ENCODE assay signal across 22 cellular contexts in genomic region chr16:19377864-19378263, GRCh38. TPM values are rescaled to one million over a fixed set of nuclear protein-coding genes. Genes with fewer than 3 reads are reported as not detected.
DNase-seq lines count a peak whose midpoint lies in the region; ATAC-seq and TF ChIP-seq lines count a peak whose summit lies in the region.
"Had no signal": no experiment of that assay in that cellular context is flagged by ENCODE, and none has a peak within 500 bp of the region (broad histone marks: within the 10 kb centered on the region; RNA-seq: fewer than 3 reads in every experiment).

No MANE protein-coding gene starts in this region.

- H4K20me1 ChIP-seq in GM23338 (replicated peaks; ENCODE audit: insufficient read depth), result no peaks in the 10 kb centered on the region

- BruUV-seq in A673 (replicated peaks; lab: Mats Ljungman, UMichigan), result no TSS peak

- peaks cover under 1% of the 10 kb centered on the region for H3K27me3 Mint-ChIP-seq in GM23338 (ENCODE audit: insufficient read depth, low read depth, poor library complexity)

- H3K79me2 ChIP-seq in GM23338 (replicated peaks; ENCODE audit: insufficient read depth), result no peaks in the 10 kb centered on the region

- H3K4me1 ChIP-seq in A673 (ENCODE audit: insufficient read depth, low read length, poor library complexity, severe bottlenecking) (no peaks in the 10 kb centered on the region), GM23338 (ENCODE audit: insufficient read depth) (no peaks in the 10 kb centered on the region), sigmoid colon (no peaks in the 10 kb centered on the region)

- CTCF ChIA-PET in A673 (lab: Charles Lee), result no interaction called here

- no peak overlapping the region for H3K4me2 ChIP-seq in GM23338
- H3K4me2 ChIP-seq: PC-9, SK-N-SH had no signal

- H3K4me3 ChIP-seq in A673 (ENCODE audit: low read depth, low read length, poor library complexity, severe bottlenecking) (no peak overlapping the region), GM23338 (no peak overlapping the region), fibroblast of mammary gland (ENCODE audit: control insufficient read depth, low read depth, low read length) (no peak overlapping the region), sigmoid colon (no peak overlapping the region)
- H3K4me3 ChIP-seq: PC-9 had no signal

- no peak overlapping the region for H3K4me3 Mint-ChIP-seq in GM23338
- H3K4me3 Mint-ChIP-seq: CD4-positive, alpha-beta memory T cell had no signal

- H3K9me2 ChIP-seq in GM23338 (ENCODE audit: insufficient read depth), result no peaks in the 10 kb centered on the region
- H3K9me2 ChIP-seq: SK-N-SH had no signal

- no peaks in the 10 kb centered on the region for H3K36me3 Mint-ChIP-seq in GM23338 (ENCODE audit: low read depth)
- H3K36me3 Mint-ChIP-seq: CD4-positive, alpha-beta memory T cell had no signal

- POLR2A ChIA-PET in A673 (lab: Charles Lee; ENCODE audit: low non-redundant PET), result no interaction called here

- no peaks in the 10 kb centered on the region for H3K4me1 Mint-ChIP-seq in GM23338

- H3K36me3 ChIP-seq in A673 (ENCODE audit: insufficient read depth, low read length, poor library complexity, severe bottlenecking) (no peaks in the 10 kb centered on the region), GM23338 (ENCODE audit: insufficient read depth) (no peaks in the 10 kb centered on the region), sigmoid colon (no peaks in the 10 kb centered on the region)

- H3K27me3 ChIP-seq in A673 (replicated peaks; ENCODE audit: insufficient read depth, low read depth, low read length, poor library complexity), result no peaks in the 10 kb centered on the region
- H3K27me3 ChIP-seq in GM23338 (ENCODE audit: insufficient read depth), result no peaks in the 10 kb centered on the region
- no peaks in the 10 kb centered on the region for H3K27me3 ChIP-seq in sigmoid colon

- 0 out of 3 replicates have a peak, but pooled peaks cover under 1% of the 10 kb centered on the region for H3K9me3 Mint-ChIP-seq in GM23338
- H3K9me3 Mint-ChIP-seq: CD4-positive, alpha-beta memory T cell had no signal

- no peak for TF ChIP-seq POLR2A in sigmoid colon (IDR thresholded peaks at IDR 0.05)

- H2AFZ ChIP-seq in GM23338, result peak overlapping the region; percentile 66; the same call in 1 of the 2 replicates
- H2AFZ ChIP-seq: PC-9 had no signal

- intact Hi-C loops in A673 (cut with micrococcal nuclease; ENCODE audit: unreplicated experiment) (loop anchor here (5.0 kb wide), 1 partner anchor 201 kb away; no protein-coding TSS in a partner anchor), sigmoid colon (cut with DNase I) (no loop called here)

- no peak for ATAC-seq in GM23338
- ATAC-seq in HG03342 (IDR thresholded peaks at IDR 0.05; ENCODE audit: unreplicated experiment), result no peak
- ATAC-seq: HCT116, Right ventricle myocardium inferior had no signal

- no peaks in the 10 kb centered on the region for H3F3A ChIP-seq in GM23338 (replicated peaks; ENCODE audit: low read depth)

- WGBS in sigmoid colon, 2 donors, result 60 to 94% methylated on average over 3 of the region's 3 CpGs

- H3K27ac Mint-ChIP-seq in GM23338, result no peak overlapping the region
- H3K27ac Mint-ChIP-seq: CD4-positive, alpha-beta memory T cell had no signal

- H3K9me3 ChIP-seq in A673 (ENCODE audit: low read depth, low read length, poor library complexity, severe bottlenecking) (no peaks in the 10 kb centered on the region), sigmoid colon (no peaks in the 10 kb centered on the region)
- H3K9me3 ChIP-seq: SK-N-SH had no signal

- no peak for TF ChIP-seq EP300 in sigmoid colon (IDR thresholded peaks at IDR 0.05)

- H3K27ac ChIP-seq in A673 (ENCODE audit: low read depth, low read length, poor library complexity, severe bottlenecking) (no peak overlapping the region), GM23338 (ENCODE audit: low read depth) (no peak overlapping the region), sigmoid colon (no peak overlapping the region)
- H3K27ac ChIP-seq: PC-9 had no signal

- TF ChIP-seq CTCF in A673 (conservative IDR thresholded peaks at IDR 0.05; ENCODE audit: low read depth, low read length) (no peak), GM23338 (conservative IDR thresholded peaks at IDR 0.05; ENCODE audit: low read depth in 2 of 2) (no peak), fibroblast of mammary gland (conservative IDR thresholded peaks at IDR 0.05; ENCODE audit: control insufficient read depth, insufficient read depth, low read depth, low read length) (no peak), sigmoid colon (IDR thresholded peaks at IDR 0.05) (no peak)

- DNase-seq in A673 (ENCODE audit: low spot score), result peak; percentile 28
- DNase-seq in GM23338 (ENCODE audit: low spot score), result peak; percentile 29
- DNase-seq in RPMI7951 (ENCODE audit: low read depth), result peak; percentile 20
- peak; percentile 14 for DNase-seq in fibroblast of mammary gland (ENCODE audit: low read depth)
- DNase-seq in globus pallidus (ENCODE audit: low spot score), result no peak
- DNase-seq in sigmoid colon, result no peak
- DNase-seq in HK-2 (ENCODE audit: unreplicated experiment), result no peak
- DNase-seq: ACHN; CD4-positive, alpha-beta memory T cell; DND-41; KG1; MM.1S; NCI-H1436; NCI-H2081 treated with DMSO at 0.1 percent for 48 hours; NCI-H345; PC-9; SK-N-SH; T-helper 1 cell had no signal

TF ChIP-seq in GM23338, 12 proteins besides CTCF, POLR2A, EP300 and RAD21:
- no peak for TF ChIP-seq STAT1 (IDR thresholded peaks at IDR 0.05; ENCODE audit: unreplicated experiment)
- TF ChIP-seq, protein P1, sequence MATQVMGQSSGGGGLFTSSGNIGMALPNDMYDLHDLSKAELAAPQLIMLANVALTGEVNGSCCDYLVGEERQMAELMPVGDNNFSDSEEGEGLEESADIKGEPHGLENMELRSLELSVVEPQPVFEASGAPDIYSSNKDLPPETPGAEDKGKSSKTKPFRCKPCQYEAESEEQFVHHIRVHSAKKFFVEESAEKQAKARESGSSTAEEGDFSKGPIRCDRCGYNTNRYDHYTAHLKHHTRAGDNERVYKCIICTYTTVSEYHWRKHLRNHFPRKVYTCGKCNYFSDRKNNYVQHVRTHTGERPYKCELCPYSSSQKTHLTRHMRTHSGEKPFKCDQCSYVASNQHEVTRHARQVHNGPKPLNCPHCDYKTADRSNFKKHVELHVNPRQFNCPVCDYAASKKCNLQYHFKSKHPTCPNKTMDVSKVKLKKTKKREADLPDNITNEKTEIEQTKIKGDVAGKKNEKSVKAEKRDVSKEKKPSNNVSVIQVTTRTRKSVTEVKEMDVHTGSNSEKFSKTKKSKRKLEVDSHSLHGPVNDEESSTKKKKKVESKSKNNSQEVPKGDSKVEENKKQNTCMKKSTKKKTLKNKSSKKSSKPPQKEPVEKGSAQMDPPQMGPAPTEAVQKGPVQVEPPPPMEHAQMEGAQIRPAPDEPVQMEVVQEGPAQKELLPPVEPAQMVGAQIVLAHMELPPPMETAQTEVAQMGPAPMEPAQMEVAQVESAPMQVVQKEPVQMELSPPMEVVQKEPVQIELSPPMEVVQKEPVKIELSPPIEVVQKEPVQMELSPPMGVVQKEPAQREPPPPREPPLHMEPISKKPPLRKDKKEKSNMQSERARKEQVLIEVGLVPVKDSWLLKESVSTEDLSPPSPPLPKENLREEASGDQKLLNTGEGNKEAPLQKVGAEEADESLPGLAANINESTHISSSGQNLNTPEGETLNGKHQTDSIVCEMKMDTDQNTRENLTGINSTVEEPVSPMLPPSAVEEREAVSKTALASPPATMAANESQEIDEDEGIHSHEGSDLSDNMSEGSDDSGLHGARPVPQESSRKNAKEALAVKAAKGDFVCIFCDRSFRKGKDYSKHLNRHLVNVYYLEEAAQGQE (IDR thresholded peaks at IDR 0.05; ENCODE audit: unreplicated experiment), result no peak
- TF ChIP-seq, protein P2, sequence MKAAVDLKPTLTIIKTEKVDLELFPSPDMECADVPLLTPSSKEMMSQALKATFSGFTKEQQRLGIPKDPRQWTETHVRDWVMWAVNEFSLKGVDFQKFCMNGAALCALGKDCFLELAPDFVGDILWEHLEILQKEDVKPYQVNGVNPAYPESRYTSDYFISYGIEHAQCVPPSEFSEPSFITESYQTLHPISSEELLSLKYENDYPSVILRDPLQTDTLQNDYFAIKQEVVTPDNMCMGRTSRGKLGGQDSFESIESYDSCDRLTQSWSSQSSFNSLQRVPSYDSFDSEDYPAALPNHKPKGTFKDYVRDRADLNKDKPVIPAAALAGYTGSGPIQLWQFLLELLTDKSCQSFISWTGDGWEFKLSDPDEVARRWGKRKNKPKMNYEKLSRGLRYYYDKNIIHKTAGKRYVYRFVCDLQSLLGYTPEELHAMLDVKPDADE (IDR thresholded peaks at IDR 0.05), result no peak
- no peak for TF ChIP-seq EZH2phosphoT487 (IDR thresholded peaks at IDR 0.05; ENCODE audit: unreplicated experiment)
- no peak for TF ChIP-seq NANOG (IDR thresholded peaks at IDR 0.05; ENCODE audit: borderline replicate concordance)
- no peak for TF ChIP-seq ZNF114 (CRISPR knock-in tag; IDR thresholded peaks at IDR 0.05)
- no peak for TF ChIP-seq JUNB (IDR thresholded peaks at IDR 0.05; ENCODE audit: unreplicated experiment)

RNA-seq across cellular contexts. Expression of gene TMC5, which starts 39.8 kb away (rescaled TPM):
- total RNA-seq in A673 (2021) (1.0 and 3.5 TPM in 2 replicates), sigmoid colon (under 1 TPM in 2 of 4 donors, not detected in 2; 0.36 to 0.83 TPM)
- total RNA-seq in GM23338 (2014; rRNA removed; shearing (Covaris generic)), result 1.7 and 2.3 TPM in 2 replicates
- polyA plus RNA-seq in GM23338 (2016; fragmentation: Nextera tagmentation; extraction: Ambion mirVana) (4.8 and 7.0 TPM in 2 replicates), sigmoid colon (10 to 100 TPM; 22.4 to 56.0 (median 35.4) TPM)
- total RNA-seq in RPMI7951 (2014; rRNA removed; shearing (Covaris generic)), result not detected in 2 replicates
- total RNA-seq: CD4-positive, alpha-beta memory T cell; HT1080; Right ventricle myocardium inferior had no signal
- polyA plus RNA-seq: SK-N-SH had no signal

Comparison
In these comparisons a context has a peak if more than half of its experiments do, and no peak if none do; other contexts are left out.
1. DNase-seq: peak in A673 (single experiment), GM23338 (single experiment), RPMI7951 (single experiment) and fibroblast of mammary gland (single experiment); none in globus pallidus (single experiment), sigmoid colon (single experiment) and HK-2 (single experiment).